Comparison of ENCODE assay signal across 9 cellular contexts in genomic region chr4:95548738-95549245, GRCh38. TPM values are rescaled to one million over a fixed set of nuclear protein-coding genes. Genes with fewer than 3 reads are reported as not detected.
DNase-seq lines count a peak whose midpoint lies in the region; ATAC-seq and TF ChIP-seq lines count a peak whose summit lies in the region.
"Had no signal": no experiment of that assay in that cellular context is flagged by ENCODE, and none has a peak within 500 bp of the region (broad histone marks: within the 10 kb centered on the region; RNA-seq: fewer than 3 reads in every experiment).

UNC5C (minus strand) TSS chr4:95548973.

- TF ChIP-seq CTCF in GM13976 (IDR thresholded peaks at IDR 0.05; ENCODE audit: borderline replicate concordance, control extremely low read depth, extremely low read depth, insufficient read depth, missing control alignments) (no peak), GM10248 (IDR thresholded peaks at IDR 0.05; ENCODE audit: control extremely low read depth, extremely low read depth, low read depth, missing control alignments) (no peak)

- H3K27ac Mint-ChIP-seq in stimulated activated effector memory CD8-positive, alpha-beta T cell treated with anti-CD3 and anti-CD28 coated beads, Interleukin-12 subunit alpha, Interleukin-12 subunit beta, amount 100 ng/mL, for 72 hours = no peak within 1 kb of the TSS

- no peaks in the 10 kb centered on the region for H3K4me1 Mint-ChIP-seq in stimulated activated effector memory CD8-positive, alpha-beta T cell treated with anti-CD3 and anti-CD28 coated beads, Interleukin-12 subunit alpha, Interleukin-12 subunit beta, amount 100 ng/mL, for 72 hours

- in situ Hi-C loops in GM13976 (cut with MboI; ENCODE audit: low sequenced_read_pairs, unreplicated experiment) = no loop called here

- DNase-seq in GM13976 (ENCODE audit: low spot score) (peak; percentile 21), NCI-H748 treated with DMSO at 0.1 percent for 48 hours (lab: John Stamatoyannopoulos, UW) (peak; percentile 13), left lobe of liver (ENCODE audit: low spot score) (peak; percentile 48), GM10248 (ENCODE audit: extremely low spot score) (no peak)
- no peak for DNase-seq in stimulated activated effector memory CD8-positive, alpha-beta T cell treated with anti-CD3 and anti-CD28 coated beads, Interleukin-12 subunit alpha, Interleukin-12 subunit beta, amount 100 ng/mL, for 72 hours (ENCODE audit: low spot score in 2 of 2)
- DNase-seq in stimulated activated naive CD4-positive, alpha-beta T cell treated with Interleukin-2 at 50 U/mL for 16 hours (lab: John Stamatoyannopoulos, UW) = no peak

- CTCF ChIA-PET in GM10248 (lab: Yijun Ruan, JAX) = no interaction called here

- ATAC-seq in left lobe of liver (peak; percentile 68), HG03139 (IDR thresholded peaks at IDR 0.05; ENCODE audit: unreplicated experiment) (no peak)
- ATAC-seq in stimulated activated effector memory CD8-positive, alpha-beta T cell treated with anti-CD3 and anti-CD28 coated beads, Interleukin-12 subunit alpha, Interleukin-12 subunit beta, amount 100 ng/mL, for 72 hours = no peak

- peak within 1 kb of the TSS; percentile 95 for H3K27ac ChIP-seq in cingulate gyrus (ENCODE audit: low read depth, low read length)

- no peaks in the 10 kb centered on the region for H3K36me3 Mint-ChIP-seq in stimulated activated effector memory CD8-positive, alpha-beta T cell treated with anti-CD3 and anti-CD28 coated beads, Interleukin-12 subunit alpha, Interleukin-12 subunit beta, amount 100 ng/mL, for 72 hours

- peak within 1 kb of the TSS; percentile 46 for H3K4me3 Mint-ChIP-seq in stimulated activated effector memory CD8-positive, alpha-beta T cell treated with anti-CD3 and anti-CD28 coated beads, Interleukin-12 subunit alpha, Interleukin-12 subunit beta, amount 100 ng/mL, for 72 hours

- H3K9me3 Mint-ChIP-seq in stimulated activated effector memory CD8-positive, alpha-beta T cell treated with anti-CD3 and anti-CD28 coated beads, Interleukin-12 subunit alpha, Interleukin-12 subunit beta, amount 100 ng/mL, for 72 hours = peaks cover 2% of the 10 kb centered on the region

- POLR2A ChIA-PET in GM10248 (lab: Yijun Ruan, JAX) = no interaction called here

RNA-seq across cellular contexts. Expression of gene UNC5C, which starts in this region (rescaled TPM):
- total RNA-seq in left lobe of liver = 0.86 TPM
- total RNA-seq: T-helper 1 cell treated with Interleukin-12 subunit alpha and Interleukin-12 subunit beta and Interleukin-4 antibody, amounts not matched to agents 30 ng/mL and 1 ng/mL, for 36 hours had no signal

Comparison
In these comparisons a context has a peak if more than half of its experiments do, and no peak if none do; other contexts are left out.
1. Peak in DNase-seq and ATAC-seq in left lobe of liver; RNA of the gene not detected or under 1 TPM.
2. DNase-seq: peak in GM13976 (single experiment) and NCI-H748 treated with DMSO at 0.1 percent for 48 hours (single experiment); none in stimulated activated effector memory CD8-positive, alpha-beta T cell treated with anti-CD3 and anti-CD28 coated beads, Interleukin-12 subunit alpha, Interleukin-12 subunit beta, amount 100 ng/mL, for 72 hours (0 of 2), stimulated activated naive CD4-positive, alpha-beta T cell treated with Interleukin-2 at 50 U/mL for 16 hours (single experiment) and GM10248 (single experiment).